Comparison of ENCODE assay signal across 18 cellular contexts in genomic region chr16:14513389-14514107, GRCh38.
"Had no signal": no experiment of that assay in that cellular context is flagged by ENCODE, and none has a peak within 500 bp of the region (broad histone marks: within the 10 kb centered on the region; RNA-seq: fewer than 3 reads in every experiment).

No MANE protein-coding gene starts in this region.

- DNase-seq: activated CD4-positive, alpha-beta T cell treated with anti-CD3 and anti-CD28 coated beads, Interleukin-2, amount 50 U/mL, for 1 hour; activated CD4-positive, CD25-positive, alpha-beta regulatory T cell treated with anti-CD3 and anti-CD28 coated beads, Interleukin-2, amount 50 U/mL, for 72 hours; activated CD8-positive, alpha-beta T cell treated with anti-CD3 and anti-CD28 coated beads, Interleukin-2, amount 10 ng/mL, durations not matched to agents 7 days and 5 days; activated naive CD4-positive, alpha-beta T cell; adrenal gland; colonic mucosa; dorsolateral prefrontal cortex; effector memory CD8-positive, alpha-beta T cell; hypothalamus; nephron progenitor cell; small intestine; stimulated activated CD4-positive, alpha-beta T cell treated with anti-CD3 and anti-CD28 coated beads, Interleukin-2, amount 100 ng/mL, for 24 hours; testis had no signal

- H2AFZ ChIP-seq: parathyroid adenoma had no signal

- H3K9ac ChIP-seq: parathyroid adenoma had no signal

- ATAC-seq: activated CD8-positive, alpha-beta T cell treated with anti-CD3 and anti-CD28 coated beads, Interleukin-2, amount 10 ng/mL, durations not matched to agents 7 days and 5 days; effector memory CD8-positive, alpha-beta T cell; gastroesophageal sphincter; sciatic nerve; stimulated activated effector memory CD8-positive, alpha-beta T cell treated with anti-CD3 and anti-CD28 coated beads, Interleukin-12 subunit alpha, Interleukin-12 subunit beta, amount 100 ng/mL, for 72 hours had no signal

- H3K36me3 ChIP-seq: adrenal gland, ascending aorta, colonic mucosa, gastroesophageal sphincter had no signal

- H3K27me3 ChIP-seq: adrenal gland, ascending aorta, colonic mucosa, dorsolateral prefrontal cortex, gastroesophageal sphincter, testis had no signal

- H3K4me1 ChIP-seq: ascending aorta, colonic mucosa had no signal

- H3K9me3 ChIP-seq: adrenal gland, ascending aorta, colonic mucosa, gastroesophageal sphincter, testis had no signal

- H3K27ac ChIP-seq: adrenal gland, ascending aorta, colonic mucosa, dorsolateral prefrontal cortex, gastroesophageal sphincter, parathyroid adenoma, testis had no signal

- H3K4me3 ChIP-seq: adrenal gland, ascending aorta, colonic mucosa, dorsolateral prefrontal cortex, gastroesophageal sphincter, testis had no signal
